In the genomic region with DNA sequence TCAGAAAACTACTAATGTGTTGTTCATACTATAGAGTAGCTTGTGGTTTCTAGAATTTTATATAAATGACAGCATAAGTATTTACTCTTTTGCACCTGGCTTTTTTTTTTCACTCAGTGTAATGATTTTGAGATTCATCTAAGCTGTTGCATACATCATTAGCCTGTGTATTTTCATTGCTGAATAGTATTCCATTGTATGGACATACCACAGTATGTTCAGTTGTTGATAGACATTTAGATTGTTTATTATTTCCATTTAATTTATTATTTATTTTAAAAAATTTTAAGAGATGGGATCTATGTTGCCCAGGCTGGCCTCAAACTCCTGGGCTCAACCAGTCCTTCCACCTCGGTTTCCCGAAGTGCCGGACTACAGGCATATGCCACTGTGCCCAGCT, we compare ENCODE assay signal across 27 cellular contexts.
"Had no signal": no experiment of that assay in that cellular context is flagged by ENCODE, and none has a peak within 500 bp of the region (broad histone marks: within the 10 kb centered on the region; RNA-seq: fewer than 3 reads in every experiment).

No MANE protein-coding gene starts in this region.

- H3K27ac ChIP-seq: stomach, suprapubic skin, testis, thoracic aorta, thyroid gland, tibial artery, tibial nerve, transverse colon, upper lobe of left lung, upper lobe of right lung, uterus, vagina had no signal

- H3K4me1 ChIP-seq: stomach, suprapubic skin, testis, thyroid gland, tibial artery, tibial nerve, transverse colon, upper lobe of left lung, upper lobe of right lung, uterus, vagina had no signal

- H3K27me3 ChIP-seq: stomach, suprapubic skin, testis, thyroid gland, tibial artery, tibial nerve, transverse colon, upper lobe of left lung, upper lobe of right lung, uterus, vagina had no signal

- DNase-seq: stimulated activated CD4-positive, alpha-beta T cell treated with anti-CD3 and anti-CD28 coated beads, Interleukin-2, amount 100 ng/mL, for 48 hours; stimulated activated CD4-positive, alpha-beta T cell treated with anti-CD3 and anti-CD28 coated beads, Interleukin-4, amount 100 ng/mL, for 1 hour; stimulated activated CD4-positive, alpha-beta T cell treated with anti-CD3 and anti-CD28 coated beads, Interleukin-4, amount 100 ng/mL, for 24 hours; stimulated activated CD4-positive, alpha-beta T cell treated with anti-CD3 and anti-CD28 coated beads, Interleukin-4, amount 100 ng/mL, for 4 hours; stimulated activated CD8-positive, alpha-beta memory T cell treated with anti-CD3 and anti-CD28 coated beads, Interleukin-4, amount 100 ng/mL, for 48 hours; stimulated activated naive B cell treated with anti-CD40 and anti-IgM and Interleukin-4, amounts not matched to agents 10 μg/mL and 1 μg/mL and 100 μg/mL, for 72 hours; stimulated activated naive CD4-positive, alpha-beta T cell; stimulated activated naive CD4-positive, alpha-beta T cell treated with Interleukin-2 at 50 U/mL for 16 hours; stimulated activated naive CD8-positive, alpha-beta T cell treated with anti-CD3 and anti-CD28 coated beads, Interleukin-15, amount 100 ng/mL, for 72 hours; stimulated activated naive CD8-positive, alpha-beta T cell treated with anti-CD3 and anti-CD28 coated beads, Interleukin-15, Interleukin-2, amounts not matched to agents 100 U/mL and 50 U/mL, for 24 hours; stomach; substantia nigra; testis; thyroid gland; tibial artery; transverse colon; trophoblast cell; upper lobe of left lung; upper lobe of right lung; uterus had no signal

- H3K9me3 ChIP-seq: suprapubic skin, testis, thoracic aorta, thyroid gland, tibial artery, tibial nerve, transverse colon, upper lobe of left lung, upper lobe of right lung, uterus, vagina had no signal

- FAIRE-seq: urothelium cell line had no signal

- H3K36me3 ChIP-seq: uterus, vagina had no signal

- H3K4me3 ChIP-seq: stomach, suprapubic skin, testis, thoracic aorta, thyroid gland, tibial artery, tibial nerve, transverse colon, upper lobe of left lung, upper lobe of right lung, uterus, vagina had no signal

- ATAC-seq: stimulated activated effector memory CD8-positive, alpha-beta T cell treated with anti-CD3 and anti-CD28 coated beads, Interleukin-12 subunit alpha, Interleukin-12 subunit beta, amount 100 ng/mL, for 72 hours; stimulated activated memory B cell treated with anti-CD40 and anti-IgM and Interleukin-4, amounts not matched to agents 10 μg/mL and 1 μg/mL and 100 μg/mL, for 72 hours; stimulated activated naive B cell treated with anti-CD40 and anti-IgM and Interleukin-4, amounts not matched to agents 10 μg/mL and 1 μg/mL and 100 μg/mL, for 72 hours; stimulated activated naive CD8-positive, alpha-beta T cell treated with anti-CD3 and anti-CD28 coated beads, Interleukin-15, amount 100 ng/mL, for 72 hours; stimulated activated naive CD8-positive, alpha-beta T cell treated with anti-CD3 and anti-CD28 coated beads, Interleukin-15, Interleukin-2, amounts not matched to agents 100 U/mL and 50 U/mL, for 24 hours; upper lobe of right lung had no signal
